ENCODE assay signal across 2 cellular contexts in genomic region chr15:65086680-65087111, GRCh38.
TF ChIP-seq lines count a peak whose summit lies in the region.

No MANE protein-coding gene starts in this region.

TF ChIP-seq in GM23338, 12 proteins besides CTCF, POLR2A, EP300 and RAD21:
- TF ChIP-seq REST (IDR thresholded peaks at IDR 0.05; ENCODE audit: unreplicated experiment) (no peak), ZNF331 (CRISPR knock-in tag; IDR thresholded peaks at IDR 0.05; ENCODE audit: low read depth) (no peak), ZNF462 (CRISPR knock-in tag; IDR thresholded peaks at IDR 0.05) (no peak), STAT1 (IDR thresholded peaks at IDR 0.05; ENCODE audit: unreplicated experiment) (no peak), JUNB (IDR thresholded peaks at IDR 0.05; ENCODE audit: unreplicated experiment) (no peak), CREB1 (CRISPR knock-in tag; IDR thresholded peaks at IDR 0.05; ENCODE audit: low read depth) (no peak), NANOG (IDR thresholded peaks at IDR 0.05; ENCODE audit: borderline replicate concordance) (no peak), ZNF114 (CRISPR knock-in tag; IDR thresholded peaks at IDR 0.05) (no peak), POLR2AphosphoS5 (IDR thresholded peaks at IDR 0.05; ENCODE audit: low read depth) (no peak), EZH2phosphoT487 (IDR thresholded peaks at IDR 0.05; ENCODE audit: unreplicated experiment) (no peak), ETS1 (IDR thresholded peaks at IDR 0.05) (no peak), EZH2 (IDR thresholded peaks at IDR 0.05; ENCODE audit: low read depth, unreplicated experiment) (no peak)

TF ChIP-seq in K562, 482 proteins besides CTCF, POLR2A, EP300 and RAD21:
- TF ChIP-seq TFAP4 (CRISPR knock-in tag; IDR thresholded peaks at IDR 0.05; ENCODE audit: borderline replicate concordance): 0 out of 2 replicates have a peak, but pooled peaks have one; percentile 23
- 0 out of 2 replicates have a peak, but pooled peaks have one; percentile 29 for TF ChIP-seq CBFB (CRISPR knock-in tag; IDR thresholded peaks at IDR 0.05)
- no peak for TF ChIP-seq ZNF586 (CRISPR knock-in tag; conservative IDR thresholded peaks at IDR 0.05)
